In genomic region chr9:99391937-99392574, GRCh38 we compare ENCODE assay signal across 1 cellular context.
TF ChIP-seq lines count a peak whose summit lies in the region.

No MANE protein-coding gene starts in this region.

TF ChIP-seq in IMR-90, 13 proteins besides CTCF, POLR2A, EP300 and RAD21 (continued from another document):
- TF ChIP-seq ELK1 (IDR thresholded peaks at IDR 0.05; ENCODE audit: borderline replicate concordance, low read depth, low read length) (no peak), CEBPB (IDR thresholded peaks at IDR 0.05; ENCODE audit: low read depth, low read length) (no peak), RCOR1 (IDR thresholded peaks at IDR 0.05; ENCODE audit: insufficient replicate concordance, low read length) (no peak)
